In genomic region chr22:40107756-40108437, GRCh38 we compare ENCODE assay signal across 8 cellular contexts.
A peak's percentile ranks its signal among the peaks of the same experiment; 100 is the strongest.
DNase-seq lines count a peak whose midpoint lies in the region; ATAC-seq lines count a peak whose summit lies in the region.

No MANE protein-coding gene starts in this region.

- peak overlapping the region; percentile 91 for H3K27ac Mint-ChIP-seq in activated naive CD8-positive, alpha-beta T cell treated with anti-CD3 and anti-CD28 coated beads, Interleukin-2, amount 10 ng/mL, durations not matched to agents 7 days and 5 days

- H3K4me3 Mint-ChIP-seq in activated naive CD8-positive, alpha-beta T cell treated with anti-CD3 and anti-CD28 coated beads, Interleukin-2, amount 10 ng/mL, durations not matched to agents 7 days and 5 days: peak overlapping the region; percentile 82

- no peaks in the 10 kb centered on the region for H3K27me3 Mint-ChIP-seq in activated naive CD8-positive, alpha-beta T cell treated with anti-CD3 and anti-CD28 coated beads, Interleukin-2, amount 10 ng/mL, durations not matched to agents 7 days and 5 days

- DNase-seq in activated naive CD4-positive, alpha-beta T cell treated with Interleukin-2 at 50 U/mL for 16 hours: peak; percentile 15
- no peak for DNase-seq in activated naive CD4-positive, alpha-beta T cell (lab: John Stamatoyannopoulos, UW)
- peak; percentile 52 for DNase-seq in activated naive CD8-positive, alpha-beta T cell treated with anti-CD3 and anti-CD28 coated beads, Interleukin-2, amount 10 ng/mL, durations not matched to agents 7 days and 5 days
- DNase-seq in iris pigment epithelial cell (ENCODE audit: low read depth) (peak; percentile 34), stromal cell of bone marrow (ENCODE audit: low read depth) (peak; percentile 42), GM19240 (ENCODE audit: insufficient read length, low spot score) (no peak)

- H3K36me3 Mint-ChIP-seq in activated naive CD8-positive, alpha-beta T cell treated with anti-CD3 and anti-CD28 coated beads, Interleukin-2, amount 10 ng/mL, durations not matched to agents 7 days and 5 days: peaks cover 22% of the 10 kb centered on the region

- ATAC-seq in activated naive CD8-positive, alpha-beta T cell treated with anti-CD3 and anti-CD28 coated beads, Interleukin-2, amount 10 ng/mL, durations not matched to agents 7 days and 5 days (ENCODE audit: low read depth): peak; percentile 88
- no peak for ATAC-seq in GM21529 (IDR thresholded peaks at IDR 0.05; ENCODE audit: unreplicated experiment)
- ATAC-seq in GM21367 (IDR thresholded peaks at IDR 0.05; ENCODE audit: unreplicated experiment): no peak

- POLR2A ChIA-PET in activated naive CD8-positive, alpha-beta T cell treated with anti-CD3 and anti-CD28 coated beads, Interleukin-2, amount 10 ng/mL, durations not matched to agents 7 days and 5 days (lab: Charles Lee): interaction anchor here (0.5 to 4.5 kb wide), 10 partner anchors 9 to 183 kb away, joined by 3 to 23 read pairs (median 6); partner anchors contain the start of gene TNRC6B

- peaks cover 52% of the 10 kb centered on the region for H3K4me1 Mint-ChIP-seq in activated naive CD8-positive, alpha-beta T cell treated with anti-CD3 and anti-CD28 coated beads, Interleukin-2, amount 10 ng/mL, durations not matched to agents 7 days and 5 days

- peaks cover 4% of the 10 kb centered on the region for H3K9me3 Mint-ChIP-seq in activated naive CD8-positive, alpha-beta T cell treated with anti-CD3 and anti-CD28 coated beads, Interleukin-2, amount 10 ng/mL, durations not matched to agents 7 days and 5 days

Comparison
In these comparisons a context has a peak if more than half of its experiments do, and no peak if none do; other contexts are left out.
1. DNase-seq: peak in activated naive CD4-positive, alpha-beta T cell treated with Interleukin-2 at 50 U/mL for 16 hours (single experiment), activated naive CD8-positive, alpha-beta T cell treated with anti-CD3 and anti-CD28 coated beads, Interleukin-2, amount 10 ng/mL, durations not matched to agents 7 days and 5 days (single experiment), iris pigment epithelial cell (single experiment) and stromal cell of bone marrow (single experiment); none in activated naive CD4-positive, alpha-beta T cell (0 of 4) and GM19240 (single experiment).